Comparison of ENCODE assay signal across 2 cellular contexts in the genomic region with DNA sequence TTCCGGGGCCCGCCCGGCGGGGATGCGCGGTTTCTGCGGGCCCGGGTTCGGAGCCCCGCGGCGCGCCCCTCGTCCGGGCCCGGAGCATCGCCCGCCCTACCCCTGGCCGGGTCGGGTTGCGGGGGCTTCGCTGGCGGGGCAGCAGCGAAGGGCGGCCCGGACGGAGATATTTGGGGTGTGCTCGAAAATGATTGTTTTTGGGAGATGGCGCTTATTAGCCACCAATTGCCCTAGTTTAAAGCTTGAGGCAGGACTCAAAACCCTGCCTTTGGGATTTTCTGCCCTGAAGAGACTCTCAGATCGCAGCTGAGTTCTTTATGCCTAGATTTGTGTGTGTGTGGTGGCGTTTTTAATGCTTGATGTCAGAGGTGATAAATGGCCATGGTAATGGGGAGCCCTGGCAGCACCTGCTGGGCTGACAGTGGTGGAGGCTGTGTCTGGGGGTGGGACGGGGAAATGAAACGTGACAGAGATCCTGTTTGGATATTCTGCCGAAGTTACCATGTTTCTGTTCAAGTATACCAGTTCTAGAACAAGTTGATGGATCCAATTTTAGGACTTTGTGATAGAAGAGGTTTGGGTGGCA.
TF ChIP-seq lines count a peak whose summit lies in the region.

No MANE protein-coding gene starts in this region.

TF ChIP-seq in GM12878, 131 proteins besides CTCF, POLR2A, EP300 and RAD21:
- no peak for TF ChIP-seq MTA2 (IDR thresholded peaks at IDR 0.05; ENCODE audit: low read depth)
- TF ChIP-seq STAT3 (IDR thresholded peaks at IDR 0.05; ENCODE audit: low read depth, low read length): no peak
- TF ChIP-seq EZH2 (IDR thresholded peaks at IDR 0.05; ENCODE audit: borderline replicate concordance, control insufficient read depth, low read depth, low read length): no peak
- no peak for TF ChIP-seq YBX1 (IDR thresholded peaks at IDR 0.05)
- TF ChIP-seq, protein P1, sequence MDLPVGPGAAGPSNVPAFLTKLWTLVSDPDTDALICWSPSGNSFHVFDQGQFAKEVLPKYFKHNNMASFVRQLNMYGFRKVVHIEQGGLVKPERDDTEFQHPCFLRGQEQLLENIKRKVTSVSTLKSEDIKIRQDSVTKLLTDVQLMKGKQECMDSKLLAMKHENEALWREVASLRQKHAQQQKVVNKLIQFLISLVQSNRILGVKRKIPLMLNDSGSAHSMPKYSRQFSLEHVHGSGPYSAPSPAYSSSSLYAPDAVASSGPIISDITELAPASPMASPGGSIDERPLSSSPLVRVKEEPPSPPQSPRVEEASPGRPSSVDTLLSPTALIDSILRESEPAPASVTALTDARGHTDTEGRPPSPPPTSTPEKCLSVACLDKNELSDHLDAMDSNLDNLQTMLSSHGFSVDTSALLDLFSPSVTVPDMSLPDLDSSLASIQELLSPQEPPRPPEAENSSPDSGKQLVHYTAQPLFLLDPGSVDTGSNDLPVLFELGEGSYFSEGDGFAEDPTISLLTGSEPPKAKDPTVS (IDR thresholded peaks at IDR 0.05; ENCODE audit: low read depth, low read length): no peak
- TF ChIP-seq ATF7 (IDR thresholded peaks at IDR 0.05; ENCODE audit: low read depth): peak; percentile 29; the same call in 1 of the 2 replicates
- TF ChIP-seq TCF3 (IDR thresholded peaks at IDR 0.05; ENCODE audit: borderline replicate concordance, insufficient read depth, low read depth, low read length): no peak
- TF ChIP-seq BHLHE40 (IDR thresholded peaks at IDR 0.05; ENCODE audit: borderline replicate concordance in 1 of 2, low read depth in 2 of 2, low read length in 1 of 2): peak; percentile 53 to 65; a peak in 3 of 4 replicates
- TF ChIP-seq, protein P2, sequence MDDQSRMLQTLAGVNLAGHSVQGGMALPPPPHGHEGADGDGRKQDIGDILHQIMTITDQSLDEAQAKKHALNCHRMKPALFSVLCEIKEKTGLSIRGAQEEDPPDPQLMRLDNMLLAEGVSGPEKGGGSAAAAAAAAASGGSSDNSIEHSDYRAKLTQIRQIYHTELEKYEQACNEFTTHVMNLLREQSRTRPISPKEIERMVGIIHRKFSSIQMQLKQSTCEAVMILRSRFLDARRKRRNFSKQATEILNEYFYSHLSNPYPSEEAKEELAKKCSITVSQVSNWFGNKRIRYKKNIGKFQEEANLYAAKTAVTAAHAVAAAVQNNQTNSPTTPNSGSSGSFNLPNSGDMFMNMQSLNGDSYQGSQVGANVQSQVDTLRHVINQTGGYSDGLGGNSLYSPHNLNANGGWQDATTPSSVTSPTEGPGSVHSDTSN (IDR thresholded peaks at IDR 0.05; ENCODE audit: insufficient replicate concordance, low read depth, low read length): peak; percentile 55
- no peak for TF ChIP-seq KDM1A (IDR thresholded peaks at IDR 0.05; ENCODE audit: borderline replicate concordance)
- TF ChIP-seq FOS (IDR thresholded peaks at IDR 0.05; ENCODE audit: borderline replicate concordance, extremely low read depth, insufficient read length): no peak
- TF ChIP-seq, protein P3, sequence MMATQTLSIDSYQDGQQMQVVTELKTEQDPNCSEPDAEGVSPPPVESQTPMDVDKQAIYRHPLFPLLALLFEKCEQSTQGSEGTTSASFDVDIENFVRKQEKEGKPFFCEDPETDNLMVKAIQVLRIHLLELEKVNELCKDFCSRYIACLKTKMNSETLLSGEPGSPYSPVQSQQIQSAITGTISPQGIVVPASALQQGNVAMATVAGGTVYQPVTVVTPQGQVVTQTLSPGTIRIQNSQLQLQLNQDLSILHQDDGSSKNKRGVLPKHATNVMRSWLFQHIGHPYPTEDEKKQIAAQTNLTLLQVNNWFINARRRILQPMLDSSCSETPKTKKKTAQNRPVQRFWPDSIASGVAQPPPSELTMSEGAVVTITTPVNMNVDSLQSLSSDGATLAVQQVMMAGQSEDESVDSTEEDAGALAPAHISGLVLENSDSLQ (IDR thresholded peaks at IDR 0.05): peak; percentile 65; the same call in 1 of the 2 replicates
- TF ChIP-seq NBN (IDR thresholded peaks at IDR 0.05): 0 out of 2 replicates have a peak, but pooled peaks have one; percentile 30
- no peak for TF ChIP-seq SP1 (IDR thresholded peaks at IDR 0.05; ENCODE audit: low read depth, low read length)
- no peak for TF ChIP-seq SRF (IDR thresholded peaks at IDR 0.05; ENCODE audit: low read depth in 2 of 2, low read length in 2 of 2)
- no peak for TF ChIP-seq CBX5 (IDR thresholded peaks at IDR 0.05; ENCODE audit: low read depth)
- TF ChIP-seq, protein P4, sequence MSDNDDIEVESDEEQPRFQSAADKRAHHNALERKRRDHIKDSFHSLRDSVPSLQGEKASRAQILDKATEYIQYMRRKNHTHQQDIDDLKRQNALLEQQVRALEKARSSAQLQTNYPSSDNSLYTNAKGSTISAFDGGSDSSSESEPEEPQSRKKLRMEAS (IDR thresholded peaks at IDR 0.05; ENCODE audit: low read depth, low read length): no peak

TF ChIP-seq in HepG2, 621 proteins besides CTCF, POLR2A, EP300 and RAD21:
- 0 out of 2 replicates have a peak, but pooled peaks have one; percentile 6 for TF ChIP-seq CCDC6 (CRISPR knock-in tag; IDR thresholded peaks at IDR 0.05)
- TF ChIP-seq, protein P5, sequence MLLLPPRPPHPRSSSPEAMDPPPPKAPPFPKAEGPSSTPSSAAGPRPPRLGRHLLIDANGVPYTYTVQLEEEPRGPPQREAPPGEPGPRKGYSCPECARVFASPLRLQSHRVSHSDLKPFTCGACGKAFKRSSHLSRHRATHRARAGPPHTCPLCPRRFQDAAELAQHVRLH (CRISPR knock-in tag; IDR thresholded peaks at IDR 0.05; ENCODE audit: borderline replicate concordance, low read depth): 0 out of 2 replicates have a peak, but pooled peaks have one; percentile 5
- TF ChIP-seq DMAP1 (CRISPR knock-in tag; IDR thresholded peaks at IDR 0.05): 0 out of 2 replicates have a peak, but pooled peaks have one; percentile 16
- peak; percentile 27 for TF ChIP-seq SAP130 (CRISPR knock-in tag; IDR thresholded peaks at IDR 0.05; ENCODE audit: low read depth)
- no peak for TF ChIP-seq ONECUT2 (CRISPR knock-in tag; IDR thresholded peaks at IDR 0.05)
